ENCODE assay signal across 14 cellular contexts in genomic region chr1:43868741-43869067, GRCh38.
A peak's percentile ranks its signal among the peaks of the same experiment; 100 is the strongest.
DNase-seq lines count a peak whose midpoint lies in the region; ATAC-seq and TF ChIP-seq lines count a peak whose summit lies in the region.
"Had no signal": no experiment of that assay in that cellular context is flagged by ENCODE, and none has a peak within 500 bp of the region (broad histone marks: within the 10 kb centered on the region; RNA-seq: fewer than 3 reads in every experiment).

No MANE protein-coding gene starts in this region.

- no peak overlapping the region for H4K8ac ChIP-seq in IMR-90 (ENCODE audit: low read depth in 2 of 2, low read length in 2 of 2)

- H3K9ac ChIP-seq in IMR-90 (ENCODE audit: low read depth, low read length), result no peak overlapping the region

- no peak overlapping the region for H4K5ac ChIP-seq in IMR-90 (ENCODE audit: low read depth, low read length)

- no peak overlapping the region for H2BK5ac ChIP-seq in IMR-90 (ENCODE audit: low read depth, low read length, poor library complexity, severe bottlenecking)

- no peak overlapping the region for H2BK120ac ChIP-seq in IMR-90 (ENCODE audit: low read depth, low read length)

- H3K4me3 ChIP-seq in AG04449 (ENCODE audit: low read depth, low read length), result no peak overlapping the region
- H3K4me3 ChIP-seq in IMR-90 (ENCODE audit: insufficient read depth, low read depth, low read length), result no peak overlapping the region
- H3K4me3 ChIP-seq: prostate gland had no signal

- H3K27me3 Mint-ChIP-seq in chondrocyte (ENCODE audit: low read depth) (no peaks in the 10 kb centered on the region), glutamatergic neuron (ENCODE audit: unreplicated experiment) (peaks cover 1% of the 10 kb centered on the region)
- H3K27me3 Mint-ChIP-seq: activated B cell treated with CpG ODN at 0.5 μM for 24 hours had no signal

- TF ChIP-seq CTCF in AG04449 (IDR thresholded peaks at IDR 0.05; ENCODE audit: insufficient read depth, low read length, missing control alignments), result no peak
- TF ChIP-seq CTCF in IMR-90 (conservative IDR thresholded peaks at IDR 0.05; ENCODE audit: low read depth, low read length), result no peak
- TF ChIP-seq CTCF in chondrocyte (IDR thresholded peaks at IDR 0.05), result no peak
- TF ChIP-seq CTCF in glutamatergic neuron (IDR thresholded peaks at IDR 0.05; ENCODE audit: partially characterized antibody, unreplicated experiment), result no peak

- H3K56ac ChIP-seq in IMR-90 (ENCODE audit: extremely low read depth, insufficient read depth, low read length), result no peak overlapping the region

- no peak for TF ChIP-seq RAD21 in IMR-90 (IDR thresholded peaks at IDR 0.05; ENCODE audit: low read length)

- no peak overlapping the region for H3K14ac ChIP-seq in IMR-90 (replicated peaks; ENCODE audit: low read depth, low read length)

- no peak overlapping the region for H2AFZ ChIP-seq in IMR-90 (replicated peaks; ENCODE audit: low read length, poor library complexity)

- no CpG with 5 or more reads among the region's 2 CpGs for WGBS in IMR-90 (ENCODE audit: extremely low coverage in 2 of 2, insufficient read length in 1 of 2), 2 experiments

- H4K20me1 ChIP-seq in IMR-90 (ENCODE audit: insufficient read depth, low read length), result peaks cover 25% of the 10 kb centered on the region; the same call in 1 of the 2 replicates

- H2AK5ac ChIP-seq in IMR-90 (ENCODE audit: low read depth, low read length), result peak overlapping the region; percentile 5; the same call in 1 of the 2 replicates

- H3K4me1 ChIP-seq in IMR-90 (ENCODE audit: control insufficient read depth, insufficient read depth, low read length), result peaks cover 7% of the 10 kb centered on the region
- H3K4me1 ChIP-seq: prostate gland had no signal

- H4K91ac ChIP-seq in IMR-90 (ENCODE audit: insufficient read depth, low read depth, low read length), result no peak overlapping the region

- no peak overlapping the region for H2AK9ac ChIP-seq in IMR-90 (replicated peaks; ENCODE audit: low read depth, low read length, poor library complexity)

- dilution Hi-C loops in IMR-90 (cut with HindIII; ENCODE audit: low sequenced_read_pairs, unreplicated experiment), result no loop called here

- no peak overlapping the region for H3K4ac ChIP-seq in IMR-90 (ENCODE audit: low read depth, low read length)

- no TSS peak for BruUV-seq in IMR-90 (replicated peaks; lab: Mats Ljungman, UMichigan)

- intact Hi-C loops in IMR-90 (cut with micrococcal nuclease), result no loop called here

- CTCF ChIA-PET in AG04449 (lab: Yijun Ruan, JAX) (interaction anchor here (3.5 kb wide), 1 partner anchor 105 kb away, joined by 12 read pairs; no protein-coding TSS in a partner anchor), IMR-90 (lab: Yijun Ruan, JAX) (interaction anchor here (1.3 kb wide), 1 partner anchor 105 kb away, joined by 4 read pairs; no protein-coding TSS in a partner anchor)

- no peaks in the 10 kb centered on the region for H3K27me3 ChIP-seq in IMR-90 (ENCODE audit: control insufficient read depth, insufficient read depth, low read length)

- no peaks in the 10 kb centered on the region for H3K9me3 ChIP-seq in IMR-90 (ENCODE audit: control insufficient read depth, insufficient read depth, low read length)
- H3K9me3 ChIP-seq: prostate gland had no signal

- no peak overlapping the region for H2BK20ac ChIP-seq in IMR-90 (ENCODE audit: low read depth, low read length)

- H3K36me3 Mint-ChIP-seq in chondrocyte (ENCODE audit: low read depth) (peaks cover 2% of the 10 kb centered on the region), glutamatergic neuron (ENCODE audit: unreplicated experiment) (no peaks in the 10 kb centered on the region)

- H3K27ac ChIP-seq in IMR-90 (ENCODE audit: insufficient read depth, low read length), result no peak overlapping the region
- H3K27ac ChIP-seq: prostate gland had no signal

- H3K9me3 Mint-ChIP-seq in chondrocyte (ENCODE audit: low read depth) (no peaks in the 10 kb centered on the region), glutamatergic neuron (ENCODE audit: unreplicated experiment) (no peaks in the 10 kb centered on the region)
- H3K9me3 Mint-ChIP-seq: activated B cell treated with CpG ODN at 0.5 μM for 24 hours; CD8-positive, alpha-beta T cell; endodermal cell had no signal

- TF ChIP-seq POLR2A in IMR-90 (IDR thresholded peaks at IDR 0.05; ENCODE audit: low read depth, low read length), result no peak

- H3K4me1 Mint-ChIP-seq in chondrocyte (ENCODE audit: low read depth), result peaks cover 30% of the 10 kb centered on the region
- no peaks in the 10 kb centered on the region for H3K4me1 Mint-ChIP-seq in glutamatergic neuron (ENCODE audit: low read depth, unreplicated experiment)
- H3K4me1 Mint-ChIP-seq: activated B cell treated with CpG ODN at 0.5 μM for 24 hours, endodermal cell had no signal

- H3K79me1 ChIP-seq in IMR-90 (ENCODE audit: low read depth in 1 of 2, low read length in 2 of 2), result peaks cover 6 to 37% of the 10 kb centered on the region in 2 experiments; a peak in 2 of 4 replicates

- H3K9me1 ChIP-seq in IMR-90 (ENCODE audit: insufficient read depth, low read length), result peaks cover 20% of the 10 kb centered on the region

- H2BK15ac ChIP-seq in IMR-90 (ENCODE audit: low read depth, low read length), result no peak overlapping the region

- peak overlapping the region; percentile 34; the same call in 1 of the 2 replicates for H3K23ac ChIP-seq in IMR-90 (ENCODE audit: low read depth, low read length)

- no peak overlapping the region for H3K18ac ChIP-seq in IMR-90 (ENCODE audit: low read depth, low read length)

- POLR2A ChIA-PET in AG04449 (lab: Yijun Ruan, JAX), result no interaction called here
- POLR2A ChIA-PET in IMR-90 (lab: Charles Lee; ENCODE audit: unreplicated experiment), result no interaction called here

- H3K27ac Mint-ChIP-seq in chondrocyte (ENCODE audit: unreplicated experiment) (peak overlapping the region; percentile 81), glutamatergic neuron (ENCODE audit: unreplicated experiment) (no peak overlapping the region)
- H3K27ac Mint-ChIP-seq: activated B cell treated with CpG ODN at 0.5 μM for 24 hours; CD8-positive, alpha-beta T cell; endodermal cell had no signal

- ATAC-seq in IMR-90 (ENCODE audit: low read depth), result peak; percentile 65
- ATAC-seq in HG03571 (IDR thresholded peaks at IDR 0.05; ENCODE audit: unreplicated experiment), result no peak
- ATAC-seq in GM18498 (IDR thresholded peaks at IDR 0.05; ENCODE audit: unreplicated experiment), result no peak
- no peak for ATAC-seq in GM21529 (IDR thresholded peaks at IDR 0.05; ENCODE audit: unreplicated experiment)
- ATAC-seq: CD8-positive, alpha-beta T cell had no signal

- peak overlapping the region; percentile 8; the same call in 1 of the 2 replicates for H3K4me2 ChIP-seq in IMR-90 (ENCODE audit: low read depth, low read length)

- DNase-seq in AG04449 (ENCODE audit: low read depth, low spot score), result peak; percentile 37
- peak; percentile 83 for DNase-seq in IMR-90
- DNase-seq in chondrocyte (ENCODE audit: low spot score), result no peak
- peak; percentile 29 for DNase-seq in left kidney (ENCODE audit: low read depth, low spot score)
- DNase-seq in glutamatergic neuron, result no peak
- DNase-seq: activated B cell treated with CpG ODN at 0.5 μM for 24 hours; activated naive CD4-positive, alpha-beta T cell treated with Interleukin-2 at 50 U/mL for 16 hours; endodermal cell; NCI-H345 had no signal

- H3K36me3 ChIP-seq in IMR-90 (ENCODE audit: control insufficient read depth, insufficient read depth, low read length), result no peaks in the 10 kb centered on the region
- H3K36me3 ChIP-seq: prostate gland had no signal

- H3K4me3 Mint-ChIP-seq in chondrocyte (ENCODE audit: unreplicated experiment) (no peak overlapping the region), glutamatergic neuron (ENCODE audit: unreplicated experiment) (no peak overlapping the region)
- H3K4me3 Mint-ChIP-seq: activated B cell treated with CpG ODN at 0.5 μM for 24 hours; CD8-positive, alpha-beta T cell; endodermal cell had no signal

- in situ Hi-C loops in IMR-90 (cut with MboI; ENCODE audit: low sequenced_read_pairs), result no loop called here

TF ChIP-seq in IMR-90, 13 proteins besides CTCF, POLR2A, EP300 and RAD21:
- TF ChIP-seq BHLHE40 (IDR thresholded peaks at IDR 0.05; ENCODE audit: low read depth, low read length), result no peak
- no peak for TF ChIP-seq ELK1 (IDR thresholded peaks at IDR 0.05; ENCODE audit: borderline replicate concordance, low read depth, low read length)
- TF ChIP-seq NFE2L2 (IDR thresholded peaks at IDR 0.05; ENCODE audit: low read depth, low read length), result no peak
- TF ChIP-seq CHD1 (IDR thresholded peaks at IDR 0.05; ENCODE audit: low read depth, low read length), result no peak
- TF ChIP-seq MXI1 (IDR thresholded peaks at IDR 0.05; ENCODE audit: borderline replicate concordance, low read depth, low read length), result no peak
- TF ChIP-seq RCOR1 (IDR thresholded peaks at IDR 0.05; ENCODE audit: insufficient replicate concordance, low read length), result no peak
- no peak for TF ChIP-seq RFX5 (IDR thresholded peaks at IDR 0.05; ENCODE audit: low read depth, low read length)
- no peak for TF ChIP-seq SMC3 (IDR thresholded peaks at IDR 0.05; ENCODE audit: low read depth, low read length)
- no peak for TF ChIP-seq MAFK (IDR thresholded peaks at IDR 0.05; ENCODE audit: low read depth, low read length)
- no peak for TF ChIP-seq FOS (IDR thresholded peaks at IDR 0.05; ENCODE audit: low read depth, low read length)
- no peak for TF ChIP-seq MAZ (IDR thresholded peaks at IDR 0.05; ENCODE audit: borderline replicate concordance, low read depth, low read length)
- TF ChIP-seq CEBPB (IDR thresholded peaks at IDR 0.05; ENCODE audit: low read depth, low read length), result no peak
- TF ChIP-seq, protein P1, sequence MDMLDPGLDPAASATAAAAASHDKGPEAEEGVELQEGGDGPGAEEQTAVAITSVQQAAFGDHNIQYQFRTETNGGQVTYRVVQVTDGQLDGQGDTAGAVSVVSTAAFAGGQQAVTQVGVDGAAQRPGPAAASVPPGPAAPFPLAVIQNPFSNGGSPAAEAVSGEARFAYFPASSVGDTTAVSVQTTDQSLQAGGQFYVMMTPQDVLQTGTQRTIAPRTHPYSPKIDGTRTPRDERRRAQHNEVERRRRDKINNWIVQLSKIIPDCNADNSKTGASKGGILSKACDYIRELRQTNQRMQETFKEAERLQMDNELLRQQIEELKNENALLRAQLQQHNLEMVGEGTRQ (IDR thresholded peaks at IDR 0.05; ENCODE audit: low read depth, low read length), result no peak

Comparison
In these comparisons a context has a peak if more than half of its experiments do, and no peak if none do; other contexts are left out.
1. DNase-seq: peak in AG04449 (single experiment), IMR-90 (single experiment) and left kidney (single experiment); none in chondrocyte (single experiment) and glutamatergic neuron (single experiment).